ENCODE assay signal across 8 cellular contexts in the genomic region with DNA sequence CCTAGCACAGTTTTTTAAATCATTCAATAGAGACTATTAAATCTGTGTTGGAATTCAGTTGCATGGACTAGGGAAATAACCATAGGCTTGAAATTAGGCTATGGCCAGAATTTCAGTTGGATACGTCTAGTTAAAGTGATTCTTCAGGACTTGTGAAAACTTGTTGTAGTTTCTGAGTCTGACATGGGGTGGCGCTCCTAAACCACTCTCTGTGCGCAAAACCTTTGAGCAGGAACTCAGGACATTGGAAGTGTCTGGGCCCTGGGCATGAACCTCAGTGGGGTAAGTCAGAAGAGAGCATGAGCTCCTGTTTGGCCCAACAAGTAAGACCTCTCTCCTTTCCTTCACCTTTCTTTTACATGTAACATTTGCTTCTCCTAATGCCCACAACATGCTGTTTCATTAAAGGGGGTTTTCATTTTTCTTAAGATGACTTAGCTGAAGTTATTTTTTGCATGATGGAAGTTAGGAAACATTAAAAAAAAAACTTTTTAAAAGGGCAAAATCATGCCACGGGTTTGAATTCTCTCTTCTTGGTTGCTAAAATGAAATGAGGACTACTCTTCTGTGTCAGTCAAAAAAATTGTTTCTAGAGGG. TPM values are rescaled to one million over a fixed set of nuclear protein-coding genes. Genes with fewer than 3 reads are reported as not detected.
DNase-seq lines count a peak whose midpoint lies in the region; ATAC-seq and TF ChIP-seq lines count a peak whose summit lies in the region.

No MANE protein-coding gene starts in this region.

- H3K36me3 ChIP-seq in MM.1S (replicated peaks; ENCODE audit: insufficient read depth, low read length) = no peaks in the 10 kb centered on the region
- no peaks in the 10 kb centered on the region for H3K36me3 ChIP-seq in SJSA1

- no peak overlapping the region for H3K9ac ChIP-seq in MM.1S (ENCODE audit: low read length)

- peaks cover 3% of the 10 kb centered on the region for H3K9me3 Mint-ChIP-seq in nephron

- H3K9me3 ChIP-seq in MM.1S (replicated peaks; ENCODE audit: insufficient read depth, low read length) = no peaks in the 10 kb centered on the region
- no peaks in the 10 kb centered on the region for H3K9me3 ChIP-seq in SJSA1 (replicated peaks)

- H3K4me3 ChIP-seq in MM.1S (ENCODE audit: low read length) (no peak overlapping the region), SJSA1 (no peak overlapping the region)

- H3K27ac ChIP-seq in MM.1S (ENCODE audit: low read length) = no peak overlapping the region
- H3K27ac ChIP-seq in SJSA1 = no peak overlapping the region

- H3K27me3 ChIP-seq in MM.1S (replicated peaks; ENCODE audit: insufficient read depth, low read length) = no peaks in the 10 kb centered on the region
- H3K27me3 ChIP-seq in SJSA1 (replicated peaks) = no peaks in the 10 kb centered on the region

- no peaks in the 10 kb centered on the region for H4K20me1 ChIP-seq in MM.1S (ENCODE audit: insufficient read depth, low read length)

- no peak overlapping the region for H2AFZ ChIP-seq in MM.1S (ENCODE audit: low read length)

- ATAC-seq in esophagus mucosa (peak; percentile 86), GM18505 (IDR thresholded peaks at IDR 0.05; ENCODE audit: unreplicated experiment) (no peak)

- no peak overlapping the region for H3K4me3 Mint-ChIP-seq in nephron

- no peaks in the 10 kb centered on the region for H3K4me1 ChIP-seq in MM.1S (ENCODE audit: low read length)
- peaks cover 19% of the 10 kb centered on the region for H3K4me1 ChIP-seq in SJSA1 (replicated peaks)

- no peaks in the 10 kb centered on the region for H3K36me3 Mint-ChIP-seq in nephron (ENCODE audit: low read depth)

- TF ChIP-seq POLR2A in GM18505 (IDR thresholded peaks at IDR 0.05; ENCODE audit: borderline replicate concordance, extremely low read depth, insufficient read depth, insufficient read length) = no peak

- peaks cover 9% of the 10 kb centered on the region for H3K4me1 Mint-ChIP-seq in nephron

- DNase-seq in activated CD8-positive, alpha-beta memory T cell treated with anti-CD3 and anti-CD28 coated beads, Interleukin-2, amount 50 U/mL, for 48 hours = peak; percentile 60
- DNase-seq in activated CD8-positive, alpha-beta memory T cell treated with anti-CD3 and anti-CD28 coated beads for 24 hours = no peak
- DNase-seq in MM.1S = peak; percentile 76
- DNase-seq in SJSA1 (ENCODE audit: low read depth in 1 of 2, low spot score in 2 of 2) = peak; percentile 61 to 74
- no peak for DNase-seq in epidermal melanocyte (ENCODE audit: insufficient read length, low spot score)

- H3F3A ChIP-seq in MM.1S (ENCODE audit: insufficient read depth, low read length) = no peaks in the 10 kb centered on the region

- TF ChIP-seq CTCF in MM.1S (IDR thresholded peaks at IDR 0.05; ENCODE audit: low read length) (peak; percentile 89), nephron (IDR thresholded peaks at IDR 0.05; ENCODE audit: unreplicated experiment in 3 of 3) (peak; percentile 62 to 72 (median 63))

- H3K27me3 Mint-ChIP-seq in nephron (ENCODE audit: low read depth) = peaks cover 5% of the 10 kb centered on the region

- H3K79me2 ChIP-seq in MM.1S (ENCODE audit: low read length) = no peaks in the 10 kb centered on the region

- H3K27ac Mint-ChIP-seq in nephron = no peak overlapping the region

- no peak overlapping the region for H3K4me2 ChIP-seq in MM.1S (ENCODE audit: low read depth, low read length)

- H3K9me2 ChIP-seq in MM.1S (replicated peaks; ENCODE audit: insufficient read depth, low read length) = no peaks in the 10 kb centered on the region

RNA-seq across cellular contexts. Expression of a gene that starts 17.1 kb away (rescaled TPM):
- total RNA-seq in SJSA1 (2014; rRNA removed; shearing (Covaris generic)) = 2.8 and 5.5 TPM in 2 replicates
- 0.32 TPM for total RNA-seq in esophagus mucosa

Comparison
In these comparisons a context has a peak if more than half of its experiments do, and no peak if none do; other contexts are left out.
1. DNase-seq: peak in activated CD8-positive, alpha-beta memory T cell treated with anti-CD3 and anti-CD28 coated beads, Interleukin-2, amount 50 U/mL, for 48 hours (single experiment), MM.1S (single experiment) and SJSA1 (2 of 2); none in activated CD8-positive, alpha-beta memory T cell treated with anti-CD3 and anti-CD28 coated beads for 24 hours (single experiment) and epidermal melanocyte (single experiment).